Comparison of ENCODE assay signal across 1 cellular context in genomic region chr3:129015388-129016105, GRCh38.
TF ChIP-seq lines count a peak whose summit lies in the region.

No MANE protein-coding gene starts in this region.

TF ChIP-seq in K562, 482 proteins besides CTCF, POLR2A, EP300 and RAD21:
- TF ChIP-seq NFE2 (IDR thresholded peaks at IDR 0.05; ENCODE audit: low read depth) (peak; percentile 95), ELK1 (CRISPR knock-in tag; IDR thresholded peaks at IDR 0.05) (no peak), SP1 (CRISPR knock-in tag; IDR thresholded peaks at IDR 0.05) (no peak), ZNF384 (IDR thresholded peaks at IDR 0.05; ENCODE audit: low read depth, low read length) (no peak), PKNOX1 (IDR thresholded peaks at IDR 0.05) (peak; percentile 45), ZNF586 (CRISPR knock-in tag; conservative IDR thresholded peaks at IDR 0.05) (no peak), MAFF (IDR thresholded peaks at IDR 0.05; ENCODE audit: low read length) (peak; percentile 68; the same call in 1 of the 2 replicates), POLR2AphosphoS2 (IDR thresholded peaks at IDR 0.05; ENCODE audit: low read length) (no peak), ELF2 (CRISPR knock-in tag; IDR thresholded peaks at IDR 0.05) (no peak), MAFK (IDR thresholded peaks at IDR 0.05; ENCODE audit: low read length) (peak; percentile 68; the same call in 1 of the 2 replicates), SMARCA4 (IDR thresholded peaks at IDR 0.05) (0 out of 2 replicates have a peak, but pooled peaks have one; percentile 20), E2F1 (CRISPR knock-in tag; IDR thresholded peaks at IDR 0.05) (no peak), JUN (IDR thresholded peaks at IDR 0.05; ENCODE audit: borderline replicate concordance, low read depth, low read length) (0 out of 2 replicates have a peak, but pooled peaks have one; percentile 5), JUN (CRISPR knock-in tag; IDR thresholded peaks at IDR 0.05; ENCODE audit: borderline replicate concordance) (no peak), SIRT6 (IDR thresholded peaks at IDR 0.05; ENCODE audit: low read depth, low read length) (no peak), ARID1B (IDR thresholded peaks at IDR 0.05) (0 out of 2 replicates have a peak, but pooled peaks have one; percentile 5), TFAP4 (CRISPR knock-in tag; IDR thresholded peaks at IDR 0.05; ENCODE audit: borderline replicate concordance) (peak; percentile 14; the same call in 1 of the 2 replicates), ZNF41 (CRISPR knock-in tag; conservative IDR thresholded peaks at IDR 0.05) (no peak), C11orf30 (IDR thresholded peaks at IDR 0.05; ENCODE audit: low read depth) (peak; percentile 88), MED1 (CRISPR knock-in tag; IDR thresholded peaks at IDR 0.05; ENCODE audit: borderline replicate concordance) (no peak), MTA2 (IDR thresholded peaks at IDR 0.05; ENCODE audit: low read depth) (no peak), SOX6 (IDR thresholded peaks at IDR 0.05) (no peak), NFE2L1 (tag; IDR thresholded peaks at IDR 0.05; ENCODE audit: borderline replicate concordance, low read depth) (peak; percentile 59), KDM2B (CRISPR knock-in tag; IDR thresholded peaks at IDR 0.05) (no peak), MAFG (tag; conservative IDR thresholded peaks at IDR 0.05) (peak; percentile 85), ZNF316 (IDR thresholded peaks at IDR 0.05) (peak; percentile 89)
